Comparison of ENCODE assay signal across 1 cellular context in the genomic region with DNA sequence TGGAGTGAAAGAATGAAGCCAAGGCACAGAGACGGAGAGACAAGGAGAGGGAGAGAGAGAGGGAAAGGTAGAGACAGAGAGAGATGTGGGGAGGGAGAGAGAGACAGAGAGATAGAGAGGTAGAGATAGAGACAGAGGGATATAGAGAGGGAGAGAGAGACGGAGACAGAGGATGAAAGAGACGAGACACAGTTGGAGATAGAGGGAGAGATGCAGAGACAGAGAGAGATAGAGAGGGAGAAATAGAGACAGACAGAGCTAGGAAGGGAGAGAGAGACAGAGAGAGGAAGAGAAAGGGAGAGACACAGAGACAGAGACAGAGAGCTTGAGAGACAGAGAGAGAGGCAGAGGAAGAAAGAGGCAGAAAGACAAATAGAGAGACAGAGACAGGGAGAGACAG.
TF ChIP-seq lines count a peak whose summit lies in the region.

No MANE protein-coding gene starts in this region.

TF ChIP-seq in H1, 55 proteins besides CTCF, POLR2A, EP300 and RAD21:
- TF ChIP-seq RFX5 (IDR thresholded peaks at IDR 0.05; ENCODE audit: borderline replicate concordance, low read depth, low read length) = no peak
- TF ChIP-seq NRF1 (IDR thresholded peaks at IDR 0.05; ENCODE audit: low read depth, low read length) = no peak
- no peak for TF ChIP-seq HDAC2 (IDR thresholded peaks at IDR 0.05; ENCODE audit: borderline replicate concordance in 1 of 2, low read depth in 2 of 2, low read length in 2 of 2)
- TF ChIP-seq SP2 (IDR thresholded peaks at IDR 0.05; ENCODE audit: low read length) = no peak
- TF ChIP-seq SP1 (IDR thresholded peaks at IDR 0.05; ENCODE audit: low read depth, low read length) = no peak
- TF ChIP-seq ZNF274 (IDR thresholded peaks at IDR 0.05; ENCODE audit: borderline replicate concordance, extremely low read depth, low read length) = no peak
- no peak for TF ChIP-seq ASH2L (IDR thresholded peaks at IDR 0.05; ENCODE audit: low read length)
- no peak for TF ChIP-seq GABPA (IDR thresholded peaks at IDR 0.05; ENCODE audit: borderline replicate concordance, insufficient read depth, low read length)
- TF ChIP-seq BCL11A (IDR thresholded peaks at IDR 0.05; ENCODE audit: low read depth in 2 of 2, low read length in 2 of 2) = no peak
- TF ChIP-seq, protein P1, sequence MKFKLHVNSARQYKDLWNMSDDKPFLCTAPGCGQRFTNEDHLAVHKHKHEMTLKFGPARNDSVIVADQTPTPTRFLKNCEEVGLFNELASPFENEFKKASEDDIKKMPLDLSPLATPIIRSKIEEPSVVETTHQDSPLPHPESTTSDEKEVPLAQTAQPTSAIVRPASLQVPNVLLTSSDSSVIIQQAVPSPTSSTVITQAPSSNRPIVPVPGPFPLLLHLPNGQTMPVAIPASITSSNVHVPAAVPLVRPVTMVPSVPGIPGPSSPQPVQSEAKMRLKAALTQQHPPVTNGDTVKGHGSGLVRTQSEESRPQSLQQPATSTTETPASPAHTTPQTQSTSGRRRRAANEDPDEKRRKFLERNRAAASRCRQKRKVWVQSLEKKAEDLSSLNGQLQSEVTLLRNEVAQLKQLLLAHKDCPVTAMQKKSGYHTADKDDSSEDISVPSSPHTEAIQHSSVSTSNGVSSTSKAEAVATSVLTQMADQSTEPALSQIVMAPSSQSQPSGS (IDR thresholded peaks at IDR 0.05; ENCODE audit: low read length) = no peak
- TF ChIP-seq SUZ12 (IDR thresholded peaks at IDR 0.05; ENCODE audit: low read length) = no peak
- no peak for TF ChIP-seq SIN3A (conservative IDR thresholded peaks at IDR 0.05 in 1 of 2, IDR thresholded peaks at IDR 0.05 in 1 of 2; ENCODE audit: low read depth in 1 of 2, low read length in 2 of 2)
- TF ChIP-seq CREB1 (IDR thresholded peaks at IDR 0.05) = no peak
- no peak for TF ChIP-seq JUND (IDR thresholded peaks at IDR 0.05; ENCODE audit: low read length)
- TF ChIP-seq JUN (IDR thresholded peaks at IDR 0.05; ENCODE audit: low read depth, low read length) = no peak
- no peak for TF ChIP-seq NANOG (IDR thresholded peaks at IDR 0.05; ENCODE audit: insufficient read depth, low read depth, low read length, poor library complexity, severe bottlenecking)
